8 cellular contexts compared by ENCODE assay signal in the genomic region with DNA sequence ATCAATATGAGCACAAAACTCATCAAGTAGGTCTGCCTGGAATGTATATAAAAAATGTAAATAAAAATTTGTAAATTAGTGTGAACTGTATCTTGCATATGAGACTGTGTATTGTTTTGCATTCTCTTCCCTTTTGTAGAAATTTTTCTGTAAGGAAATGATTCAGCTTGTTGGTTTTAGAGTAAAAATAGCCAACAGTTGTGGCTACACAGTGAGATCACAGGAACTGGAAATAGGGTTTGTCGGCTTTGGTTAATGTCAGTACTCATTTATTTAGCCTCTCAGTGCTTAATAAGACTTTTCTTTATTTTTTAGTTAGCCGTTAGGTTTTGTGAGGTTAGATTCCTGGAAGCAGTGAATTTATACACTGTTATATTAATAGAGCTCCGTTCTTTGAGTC.
DNase-seq lines count a peak whose midpoint lies in the region; ATAC-seq and TF ChIP-seq lines count a peak whose summit lies in the region.

No MANE protein-coding gene starts in this region.

- H3K36me3 ChIP-seq in heart right ventricle = peaks cover 0 to 13% (median 0%) of the 10 kb centered on the region in 9 donors
- H3K36me3 ChIP-seq in OCI-LY7 (ENCODE audit: insufficient read depth, low read length) = peaks cover 18% of the 10 kb centered on the region; the same call in 1 of the 2 replicates
- no peaks in the 10 kb centered on the region for H3K36me3 ChIP-seq in ovary
- H3K36me3 ChIP-seq in psoas muscle (ENCODE audit: insufficient read depth in 1 of 2, low read depth in 1 of 2) = peaks cover 0 to 13% of the 10 kb centered on the region in 2 donors

- H3K4me3 Mint-ChIP-seq in activated CD4-positive, alpha-beta T cell treated with anti-CD3 and anti-CD28 coated beads for 36 hours = no peak overlapping the region

- H3K9me2 ChIP-seq in OCI-LY7 (ENCODE audit: insufficient read depth, low read length) = no peaks in the 10 kb centered on the region

- peak; percentile 71 for ATAC-seq in activated CD4-positive, alpha-beta T cell treated with anti-CD3 and anti-CD28 coated beads for 36 hours
- ATAC-seq in HG02885 (IDR thresholded peaks at IDR 0.05; ENCODE audit: poor library complexity, unreplicated experiment) = peak; percentile 85
- peak in 6 of 8 donors; percentile 29 to 78 (median 50) for ATAC-seq in heart right ventricle
- no peak for ATAC-seq in psoas muscle

- CTCF ChIA-PET in activated CD4-positive, alpha-beta T cell treated with anti-CD3 and anti-CD28 coated beads for 36 hours (lab: Charles Lee) = interaction anchor here (0.9 kb wide), 1 partner anchor 47 kb away, joined by 3 read pairs; no protein-coding TSS in a partner anchor
- CTCF ChIA-PET in OCI-LY7 (lab: Charles Lee; ENCODE audit: unreplicated experiment) = no interaction called here

- TF ChIP-seq EP300 in ovary (IDR thresholded peaks at IDR 0.05) = no peak

- BruUV-seq in OCI-LY7 (replicated peaks; lab: Mats Ljungman, UMichigan) = no TSS peak

- H3K4me2 ChIP-seq in OCI-LY7 (ENCODE audit: low read length) = no peak overlapping the region

- H3K27ac Mint-ChIP-seq in activated CD4-positive, alpha-beta T cell treated with anti-CD3 and anti-CD28 coated beads for 36 hours = peak overlapping the region; percentile 75

- TF ChIP-seq CTCF in heart right ventricle (IDR thresholded peaks at IDR 0.05) (no peak), OCI-LY7 (conservative IDR thresholded peaks at IDR 0.05; ENCODE audit: low read length) (no peak), ovary (IDR thresholded peaks at IDR 0.05) (no peak), psoas muscle (IDR thresholded peaks at IDR 0.05) (no peak)

- H3K27ac ChIP-seq in heart right ventricle (peak overlapping the region in 6 of 10 donors; percentile 3 to 71 (median 24)), OCI-LY7 (ENCODE audit: low read depth, low read length, poor library complexity, severe bottlenecking) (no peak overlapping the region), ovary (no peak overlapping the region), psoas muscle (no peak overlapping the region)

- H2AFZ ChIP-seq in OCI-LY7 (ENCODE audit: low read length) = no peak overlapping the region

- H3K4me1 ChIP-seq in heart right ventricle = peaks cover 0 to 37% (median 5%) of the 10 kb centered on the region in 9 donors
- H3K4me1 ChIP-seq in OCI-LY7 (ENCODE audit: insufficient read depth, low read length, poor library complexity, severe bottlenecking) = no peaks in the 10 kb centered on the region
- no peaks in the 10 kb centered on the region for H3K4me1 ChIP-seq in ovary (ENCODE audit: insufficient read depth)
- no peaks in the 10 kb centered on the region for H3K4me1 ChIP-seq in psoas muscle

- WGBS in heart right ventricle, 2 donors = 51 to 61% methylated on average over 3 of the region's 3 CpGs
- WGBS in ovary, 3 donors = 34 to 48% (median 48%) methylated on average over 3 of the region's 3 CpGs
- WGBS in psoas muscle, 3 donors = 71 to 76% (median 76%) methylated on average over 3 of the region's 3 CpGs

- H3K9me3 ChIP-seq in heart right ventricle (peaks cover 0 to 3% (median 0%) of the 10 kb centered on the region in 11 donors), OCI-LY7 (ENCODE audit: low read length) (no peaks in the 10 kb centered on the region), ovary (no peaks in the 10 kb centered on the region), psoas muscle (no peaks in the 10 kb centered on the region)

- peaks cover 3% of the 10 kb centered on the region for H3K9me3 Mint-ChIP-seq in activated CD4-positive, alpha-beta T cell treated with anti-CD3 and anti-CD28 coated beads for 36 hours (ENCODE audit: low read depth)

- H3K4me3 ChIP-seq in heart right ventricle = no peak overlapping the region
- no peak overlapping the region for H3K4me3 ChIP-seq in OCI-LY7 (ENCODE audit: low read depth, low read length, poor library complexity, severe bottlenecking)
- H3K4me3 ChIP-seq in ovary = no peak overlapping the region
- no peak overlapping the region for H3K4me3 ChIP-seq in psoas muscle

- H3K36me3 Mint-ChIP-seq in activated CD4-positive, alpha-beta T cell treated with anti-CD3 and anti-CD28 coated beads for 36 hours (ENCODE audit: low read depth) = peaks cover 20% of the 10 kb centered on the region

- intact Hi-C loops in activated CD4-positive, alpha-beta T cell treated with anti-CD3 and anti-CD28 coated beads for 36 hours (cut with DNase I, micrococcal nuclease) = no loop called here
- intact Hi-C loops in heart right ventricle (cut with DNase I) = no loop called here
- intact Hi-C loops in OCI-LY7 (cut with micrococcal nuclease; ENCODE audit: unreplicated experiment) = no loop called here
- intact Hi-C loops in ovary (cut with DNase I) = no loop called here
- intact Hi-C loops in psoas muscle (cut with DNase I) = no loop called here

- POLR2A ChIA-PET in activated CD4-positive, alpha-beta T cell treated with anti-CD3 and anti-CD28 coated beads for 36 hours (lab: Charles Lee) = no interaction called here
- POLR2A ChIA-PET in OCI-LY7 (lab: Charles Lee) = interaction anchor here (0.8 kb wide), 2 partner anchors 14 to 17 kb away, joined by 3 read pairs; no protein-coding TSS in a partner anchor

- H3K27me3 ChIP-seq in heart right ventricle (no peaks in the 10 kb centered on the region), ovary (no peaks in the 10 kb centered on the region), psoas muscle (ENCODE audit: insufficient read depth in 3 of 3, low read length in 2 of 3) (no peaks in the 10 kb centered on the region)

- no peaks in the 10 kb centered on the region; the same call in 1 of the 2 replicates for H4K20me1 ChIP-seq in OCI-LY7 (ENCODE audit: insufficient read depth, low read length)

- no peak for TF ChIP-seq POLR2A in ovary (IDR thresholded peaks at IDR 0.05)

- H3K4me1 Mint-ChIP-seq in activated CD4-positive, alpha-beta T cell treated with anti-CD3 and anti-CD28 coated beads for 36 hours = peaks cover 14% of the 10 kb centered on the region

- DNase-seq in activated CD4-positive, alpha-beta T cell treated with anti-CD3 and anti-CD28 coated beads for 36 hours = peak; percentile 10
- no peak for DNase-seq in activated CD4-positive, alpha-beta T cell treated with anti-CD3 and anti-CD28 coated beads, Interleukin-2, amount 50 U/mL, for 4 hours
- DNase-seq in RPMI7951 (ENCODE audit: low read depth) (peak; percentile 68), heart right ventricle (no peak), OCI-LY7 (ENCODE audit: low spot score) (no peak), ovary (no peak), psoas muscle (no peak)

- no peaks in the 10 kb centered on the region for H3K27me3 Mint-ChIP-seq in activated CD4-positive, alpha-beta T cell treated with anti-CD3 and anti-CD28 coated beads for 36 hours

- H3K79me2 ChIP-seq in OCI-LY7 (ENCODE audit: insufficient read depth, low read depth, low read length) = no peaks in the 10 kb centered on the region

Comparison
In these comparisons a context has a peak if more than half of its experiments do, and no peak if none do; other contexts are left out.
1. DNase-seq: peak in activated CD4-positive, alpha-beta T cell treated with anti-CD3 and anti-CD28 coated beads for 36 hours (single experiment) and RPMI7951 (single experiment); none in activated CD4-positive, alpha-beta T cell treated with anti-CD3 and anti-CD28 coated beads, Interleukin-2, amount 50 U/mL, for 4 hours (0 of 2), heart right ventricle (0 of 2), OCI-LY7 (single experiment), ovary (0 of 5) and psoas muscle (0 of 2).
2. ATAC-seq: peak in activated CD4-positive, alpha-beta T cell treated with anti-CD3 and anti-CD28 coated beads for 36 hours (single experiment), HG02885 (single experiment) and heart right ventricle (6 of 8); none in psoas muscle (0 of 4).
3. H3K27ac ChIP-seq: peak in heart right ventricle (6 of 10); none in OCI-LY7 (single experiment), ovary (0 of 2) and psoas muscle (single experiment).